In genomic region chr5:2282034-2282690, GRCh38 we compare ENCODE assay signal across 23 cellular contexts.
"Had no signal": no experiment of that assay in that cellular context is flagged by ENCODE, and none has a peak within 500 bp of the region (broad histone marks: within the 10 kb centered on the region; RNA-seq: fewer than 3 reads in every experiment).

No MANE protein-coding gene starts in this region.

- H3K27ac Mint-ChIP-seq: activated CD4-positive, alpha-beta memory T cell treated with anti-CD3 and anti-CD28 coated beads for 36 hours; activated naive CD4-positive, alpha-beta T cell treated with anti-CD3 and anti-CD28 coated beads for 36 hours; memory B cell; nephron had no signal

- H3K27ac ChIP-seq: heart right ventricle, upper lobe of left lung had no signal

- ATAC-seq: heart right ventricle, left cardiac atrium, sciatic nerve had no signal

- H3K4me3 ChIP-seq: heart right ventricle, smooth muscle cell, upper lobe of left lung had no signal

- H3K4me3 Mint-ChIP-seq: activated CD4-positive, alpha-beta memory T cell treated with anti-CD3 and anti-CD28 coated beads for 36 hours; activated naive CD4-positive, alpha-beta T cell treated with anti-CD3 and anti-CD28 coated beads for 36 hours; memory B cell; nephron had no signal

- DNase-seq: activated CD4-positive, alpha-beta memory T cell treated with anti-CD3 and anti-CD28 coated beads for 36 hours; activated CD4-positive, alpha-beta T cell treated with anti-CD3 and anti-CD28 coated beads for 48 hours; activated effector memory CD4-positive, alpha-beta T cell treated with Interleukin-2 at 50 U/mL for 16 hours; activated naive CD4-positive, alpha-beta T cell treated with anti-CD3 and anti-CD28 coated beads for 36 hours; activated T-cell treated with anti-CD3 and anti-CD28 coated beads, Interleukin-2, amount 50 U/mL, for 48 hours; amygdala; cerebellar nuclear complex; cortex of kidney; foreskin fibroblast; heart right ventricle; islet precursor cell; left cardiac atrium; nucleus accumbens; posterior cingulate gyrus; stimulated activated CD4-positive, alpha-beta T cell treated with anti-CD3 and anti-CD28 coated beads, Interleukin-15, amount 100 ng/mL, for 24 hours; stimulated activated CD8-positive, alpha-beta memory T cell treated with anti-CD3 and anti-CD28 coated beads, Interleukin-4, amount 100 ng/mL, for 48 hours; stimulated activated naive CD4-positive, alpha-beta T cell treated with Interleukin-2 at 50 U/mL for 16 hours; upper lobe of left lung had no signal

- H3K4me1 ChIP-seq: heart right ventricle, upper lobe of left lung had no signal

- H3K27me3 ChIP-seq: upper lobe of left lung had no signal

- H3K36me3 Mint-ChIP-seq: activated CD4-positive, alpha-beta memory T cell treated with anti-CD3 and anti-CD28 coated beads for 36 hours; memory B cell had no signal

- H3K9me3 ChIP-seq: heart right ventricle, upper lobe of left lung had no signal

- H3K4me2 ChIP-seq: smooth muscle cell had no signal

- H3K36me3 ChIP-seq: heart right ventricle, upper lobe of left lung had no signal

- H3K9me3 Mint-ChIP-seq: activated CD4-positive, alpha-beta memory T cell treated with anti-CD3 and anti-CD28 coated beads for 36 hours; activated naive CD4-positive, alpha-beta T cell treated with anti-CD3 and anti-CD28 coated beads for 36 hours; nephron had no signal

- H3K4me1 Mint-ChIP-seq: memory B cell, nephron had no signal

- FAIRE-seq: bronchial epithelial cell had no signal
